20 cellular contexts compared by ENCODE assay signal in genomic region chr7:105178177-105178576, GRCh38.
"Had no signal": no experiment of that assay in that cellular context is flagged by ENCODE, and none has a peak within 500 bp of the region (broad histone marks: within the 10 kb centered on the region; RNA-seq: fewer than 3 reads in every experiment).

No MANE protein-coding gene starts in this region.

- H3K36me3 ChIP-seq: brain microvascular endothelial cell, colonic mucosa, neutrophil, pancreas had no signal

- DNase-seq: activated CD4-positive, alpha-beta T cell treated with anti-CD3 and anti-CD28 coated beads, Interleukin-2, amount 10 ng/mL, durations not matched to agents 7 days and 5 days; activated CD8-positive, alpha-beta memory T cell treated with anti-CD3 and anti-CD28 coated beads, Interleukin-2, amount 50 U/mL, for 48 hours; activated effector memory CD4-positive, alpha-beta T cell treated with Interleukin-2 at 50 U/mL for 16 hours; activated naive CD4-positive, alpha-beta T cell treated with anti-CD3 and anti-CD28 coated beads, Interleukin-2, amount 10 ng/mL, durations not matched to agents 7 days and 5 days; activated naive CD8-positive, alpha-beta T cell treated with anti-CD3 and anti-CD28 coated beads, Interleukin-2, amount 50 U/mL, for 24 hours; activated T-cell treated with anti-CD3 and anti-CD28 coated beads, Interleukin-2, amount 50 U/mL, for 48 hours; aorta; brain microvascular endothelial cell; central memory CD4-positive, alpha-beta T cell; colonic mucosa; immature natural killer cell; kidney glomerular epithelial cell; left ventricle myocardium superior; pancreas; stimulated activated CD4-positive, alpha-beta T cell treated with anti-CD3 and anti-CD28 coated beads, Interleukin-1b, Interleukin-23, amount 100 ng/mL, for 48 hours had no signal

- H3K27me3 ChIP-seq: brain microvascular endothelial cell, colonic mucosa, neutrophil, pancreas had no signal

- ATAC-seq: activated CD4-positive, CD25-positive, alpha-beta regulatory T cell treated with anti-CD3 and anti-CD28 coated beads, Interleukin-2, amount 50 U/mL, for 24 hours; activated naive CD8-positive, alpha-beta T cell treated with anti-CD3 and anti-CD28 coated beads, Interleukin-2, amount 50 U/mL, for 24 hours; esophagus mucosa; left ventricle myocardium superior; natural killer cell treated with Interleukin-12 subunit alpha and Interleukin-12 subunit beta and Interleukin-15 and Interleukin-18, amount 100 ng/mL, for 72 hours had no signal

- H3K27ac ChIP-seq: brain microvascular endothelial cell, colonic mucosa, neutrophil, pancreas had no signal

- H3K4me3 ChIP-seq: colonic mucosa, pancreas had no signal

- H3K4me1 ChIP-seq: colonic mucosa had no signal

- H3K9me3 ChIP-seq: colonic mucosa, neutrophil, pancreas had no signal

- FAIRE-seq: endometrium, pancreas had no signal
